15 cellular contexts compared by ENCODE assay signal in genomic region chr1:202713110-202713509, GRCh38. TPM values are rescaled to one million over a fixed set of nuclear protein-coding genes. Genes with fewer than 3 reads are reported as not detected.
A peak's percentile ranks its signal among the peaks of the same experiment; 100 is the strongest.
DNase-seq lines count a peak whose midpoint lies in the region; ATAC-seq and TF ChIP-seq lines count a peak whose summit lies in the region.
"Had no signal": no experiment of that assay in that cellular context is flagged by ENCODE, and none has a peak within 500 bp of the region (broad histone marks: within the 10 kb centered on the region; RNA-seq: fewer than 3 reads in every experiment).

No MANE protein-coding gene starts in this region.

- H3K4me3 ChIP-seq in MG63 (no peak overlapping the region), RWPE2 (ENCODE audit: severe bottlenecking) (no peak overlapping the region)
- H3K4me3 ChIP-seq: SK-N-MC, smooth muscle cell had no signal

- H3K36me3 ChIP-seq in MG63, result no peaks in the 10 kb centered on the region
- no peaks in the 10 kb centered on the region for H3K36me3 ChIP-seq in RWPE2 (ENCODE audit: low read depth)

- H3K27me3 ChIP-seq in MG63 (peaks cover 38% of the 10 kb centered on the region), RWPE2 (ENCODE audit: insufficient read depth, poor library complexity, severe bottlenecking) (peaks cover 34% of the 10 kb centered on the region)

- DNase-seq in COR-L47 (lab: John Stamatoyannopoulos, UW), result peak; percentile 68
- peak; percentile 11 for DNase-seq in MG63
- DNase-seq in RWPE2 (ENCODE audit: low spot score), result no peak
- DNase-seq in kidney glomerular epithelial cell (lab: John Stamatoyannopoulos, UW), result peak; percentile 13
- DNase-seq in caudate nucleus (lab: John Stamatoyannopoulos, UW), result no peak
- DNase-seq in NK-92 (lab: John Stamatoyannopoulos, UW; ENCODE audit: unreplicated experiment), result no peak
- DNase-seq: foreskin keratinocyte; GOT3; KBM-7; stimulated activated naive CD8-positive, alpha-beta T cell treated with anti-CD3 and anti-CD28 coated beads, Interleukin-15, amount 100 ng/mL, for 72 hours had no signal

- peak; percentile 85 for ATAC-seq in RWPE2 (ENCODE audit: low read depth)
- ATAC-seq in HG03342 (IDR thresholded peaks at IDR 0.05; ENCODE audit: unreplicated experiment), result no peak
- no peak for ATAC-seq in GM21515 (IDR thresholded peaks at IDR 0.05; ENCODE audit: unreplicated experiment)
- ATAC-seq: foreskin keratinocyte; stimulated activated naive CD8-positive, alpha-beta T cell treated with anti-CD3 and anti-CD28 coated beads, Interleukin-15, amount 100 ng/mL, for 72 hours had no signal

- H3K27ac ChIP-seq in RWPE2 (ENCODE audit: poor library complexity, severe bottlenecking), result no peak overlapping the region
- H3K27ac ChIP-seq in caudate nucleus (ENCODE audit: low read depth, low read length), result no peak overlapping the region
- H3K27ac ChIP-seq: foreskin keratinocyte, SK-N-MC had no signal

- H3K4me1 ChIP-seq in RWPE2 (ENCODE audit: insufficient read depth, poor library complexity, severe bottlenecking), result no peaks in the 10 kb centered on the region
- H3K4me1 ChIP-seq: foreskin keratinocyte had no signal

- no peaks in the 10 kb centered on the region for H3K9me3 ChIP-seq in MG63
- H3K9me3 ChIP-seq in RWPE2 (ENCODE audit: severe bottlenecking), result no peaks in the 10 kb centered on the region

- no peak for TF ChIP-seq CTCF in RWPE2 (IDR thresholded peaks at IDR 0.05; ENCODE audit: poor library complexity, severe bottlenecking)

RNA-seq across cellular contexts. Expression of gene SYT2, which starts 2.9 kb away (rescaled TPM):
- total RNA-seq in MG63 (2014; rRNA removed; shearing (Covaris generic); ENCODE audit: low replicate concordance), result 0.03 TPM in 1 of 2 replicates, not detected in the other
- total RNA-seq: osteocyte, smooth muscle cell had no signal

Comparison
In these comparisons a context has a peak if more than half of its experiments do, and no peak if none do; other contexts are left out.
1. DNase-seq: peak in COR-L47 (single experiment), MG63 (single experiment) and kidney glomerular epithelial cell (single experiment); none in RWPE2 (single experiment), caudate nucleus (0 of 61) and NK-92 (single experiment).